Comparison of ENCODE assay signal across 8 cellular contexts in the genomic region with DNA sequence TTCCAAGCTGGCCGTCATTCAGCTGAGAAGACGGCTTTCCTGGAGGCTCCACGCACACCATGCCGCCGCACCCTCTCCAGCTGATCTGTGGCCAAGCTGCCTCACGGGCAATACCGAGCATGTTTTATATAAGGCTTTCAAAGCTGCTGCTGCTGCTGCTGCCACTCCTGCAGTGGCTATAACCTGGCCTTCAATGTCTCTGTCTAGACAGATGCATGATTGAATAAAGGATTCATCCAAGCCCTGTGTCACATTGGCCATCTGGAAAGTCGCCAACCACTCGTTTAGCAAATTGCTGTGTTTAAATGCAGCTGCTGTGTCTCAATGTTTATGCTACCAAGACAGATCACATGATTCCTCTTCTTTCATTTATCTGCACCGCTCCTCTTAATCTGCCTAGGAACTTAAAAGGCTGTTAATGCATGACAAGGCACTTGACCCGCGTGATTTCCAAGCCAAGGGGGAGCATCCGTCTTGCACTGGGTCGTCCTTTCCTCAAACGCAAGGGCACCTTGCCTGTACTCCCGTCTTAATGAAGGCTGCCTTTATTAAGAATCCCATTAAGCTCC.
DNase-seq lines count a peak whose midpoint lies in the region; ATAC-seq, FAIRE-seq and TF ChIP-seq lines count a peak whose summit lies in the region.

No MANE protein-coding gene starts in this region.

- no peak overlapping the region for H3K4me3 ChIP-seq in epithelial cell of esophagus (ENCODE audit: low read length)
- H3K4me3 ChIP-seq in osteoblast (ENCODE audit: insufficient read depth, low read length), result no peak overlapping the region

- no peaks in the 10 kb centered on the region for H3K36me3 ChIP-seq in osteoblast (ENCODE audit: insufficient read depth, low read length)

- peaks cover 36% of the 10 kb centered on the region for H3K4me1 ChIP-seq in osteoblast (ENCODE audit: insufficient read depth, low read length)

- CTCF ChIA-PET in GM10248 (lab: Yijun Ruan, JAX), result interaction anchor here (1.3 to 6.8 kb wide), 3 partner anchors 64 to 181 kb away, joined by 7 to 60 read pairs (median 18); no protein-coding TSS in a partner anchor

- no peaks in the 10 kb centered on the region for H4K20me1 ChIP-seq in osteoblast (ENCODE audit: insufficient read depth, low read length)

- no peak for TF ChIP-seq CTCF in epithelial cell of esophagus (IDR thresholded peaks at IDR 0.05; ENCODE audit: insufficient read depth, low read depth, low read length, missing control alignments)
- TF ChIP-seq CTCF in osteoblast (IDR thresholded peaks at IDR 0.05; ENCODE audit: extremely low read depth, low read depth, low read length), result no peak
- TF ChIP-seq CTCF in GM10248 (IDR thresholded peaks at IDR 0.05; ENCODE audit: control extremely low read depth, extremely low read depth, low read depth, missing control alignments), result no peak
- no peak for TF ChIP-seq CTCF in GM20000 (IDR thresholded peaks at IDR 0.05; ENCODE audit: extremely low read depth, missing control alignments)

- ATAC-seq in GM21723 (IDR thresholded peaks at IDR 0.05; ENCODE audit: unreplicated experiment), result no peak

- DNase-seq in ELR (ENCODE audit: low read depth), result peak; percentile 6
- peak; percentile 4 for DNase-seq in NCI-H446 treated with DMSO at 0.1 percent for 48 hours (lab: John Stamatoyannopoulos, UW)
- DNase-seq in epithelial cell of esophagus (ENCODE audit: low read depth), result peak; percentile 57
- no peak for DNase-seq in osteoblast (ENCODE audit: insufficient read length, low spot score, missing footprints)
- DNase-seq in GM10248 (ENCODE audit: extremely low spot score), result no peak
- DNase-seq in HTR-8/SVneo (ENCODE audit: insufficient read length, low spot score), result no peak
- no peak for DNase-seq in GM20000 (ENCODE audit: low spot score)

- H3K27ac ChIP-seq in osteoblast (ENCODE audit: low read depth, low read length), result peak overlapping the region; percentile 91

- no peaks in the 10 kb centered on the region for H3K27me3 ChIP-seq in osteoblast (ENCODE audit: insufficient read depth, low read length)

- no peak overlapping the region for H3K4me2 ChIP-seq in osteoblast (ENCODE audit: insufficient read depth, low read length)

- FAIRE-seq in HTR-8/SVneo (lab: Jason Lieb, UNC), result no peak

- POLR2A ChIA-PET in GM10248 (lab: Yijun Ruan, JAX), result no interaction called here

- H2AFZ ChIP-seq in osteoblast (ENCODE audit: low read length), result peak overlapping the region; percentile 87

- no peaks in the 10 kb centered on the region for H3K9me3 ChIP-seq in osteoblast (ENCODE audit: low read depth, low read length)

- no peaks in the 10 kb centered on the region for H3K79me2 ChIP-seq in osteoblast (ENCODE audit: insufficient read depth, low read length)

Comparison
In these comparisons a context has a peak if more than half of its experiments do, and no peak if none do; other contexts are left out.
1. DNase-seq: peak in ELR (single experiment), NCI-H446 treated with DMSO at 0.1 percent for 48 hours (single experiment) and epithelial cell of esophagus (single experiment); none in osteoblast (single experiment), GM10248 (single experiment), HTR-8/SVneo (single experiment) and GM20000 (single experiment).